In genomic region chr2:47067788-47068407, GRCh38 we compare ENCODE assay signal across 1 cellular context.
TF ChIP-seq lines count a peak whose summit lies in the region.

No MANE protein-coding gene starts in this region.

TF ChIP-seq in HepG2, 621 proteins besides CTCF, POLR2A, EP300 and RAD21 (continued from another document and continues in another):
- TF ChIP-seq ZNF414 (CRISPR knock-in tag; IDR thresholded peaks at IDR 0.05) (no peak), PLRG1 (conservative IDR thresholded peaks at IDR 0.05) (no peak), NFATC3 (CRISPR knock-in tag; IDR thresholded peaks at IDR 0.05) (no peak), ZNF563 (CRISPR knock-in tag; IDR thresholded peaks at IDR 0.05) (no peak), NFRKB (IDR thresholded peaks at IDR 0.05) (no peak), ZNF629 (CRISPR knock-in tag; conservative IDR thresholded peaks at IDR 0.05) (no peak), ZNF263 (CRISPR knock-in tag; IDR thresholded peaks at IDR 0.05) (peak; percentile 72; the same call in 1 of the 2 replicates), CREBL2 (CRISPR knock-in tag; IDR thresholded peaks at IDR 0.05; ENCODE audit: borderline replicate concordance) (no peak), ZNF337 (CRISPR knock-in tag; IDR thresholded peaks at IDR 0.05; ENCODE audit: borderline replicate concordance, low read depth) (no peak), NRL (CRISPR knock-in tag; IDR thresholded peaks at IDR 0.05; ENCODE audit: borderline replicate concordance) (no peak), SOX5 (CRISPR knock-in tag; IDR thresholded peaks at IDR 0.05; ENCODE audit: borderline replicate concordance) (no peak; the same call in 1 of the 2 replicates), NONO (IDR thresholded peaks at IDR 0.05) (no peak), NONO (CRISPR knock-in tag; conservative IDR thresholded peaks at IDR 0.05) (peak; percentile 63; the same call in 1 of the 2 replicates), ZHX1 (CRISPR knock-in tag; IDR thresholded peaks at IDR 0.05; ENCODE audit: low read depth) (no peak), ZNF136 (CRISPR knock-in tag; IDR thresholded peaks at IDR 0.05; ENCODE audit: low read depth) (no peak), REL (CRISPR knock-in tag; conservative IDR thresholded peaks at IDR 0.05) (no peak), EEA1 (CRISPR knock-in tag; IDR thresholded peaks at IDR 0.05; ENCODE audit: borderline replicate concordance) (no peak), SP4 (CRISPR knock-in tag; IDR thresholded peaks at IDR 0.05) (no peak; the same call in 1 of the 2 replicates), ZFP91 (CRISPR knock-in tag; IDR thresholded peaks at IDR 0.05; ENCODE audit: borderline replicate concordance) (peak; percentile 78), CEBPG (CRISPR knock-in tag; IDR thresholded peaks at IDR 0.05) (peak; percentile 62), ZNF382 (CRISPR knock-in tag; IDR thresholded peaks at IDR 0.05; ENCODE audit: borderline replicate concordance) (no peak), ZNF354B (CRISPR knock-in tag; IDR thresholded peaks at IDR 0.05) (no peak), ATF7-NPFF (CRISPR knock-in tag; IDR thresholded peaks at IDR 0.05; ENCODE audit: low read depth) (no peak), MTA1 (CRISPR knock-in tag; IDR thresholded peaks at IDR 0.05; ENCODE audit: borderline replicate concordance) (peak; percentile 99), ZFYVE20 (CRISPR knock-in tag; IDR thresholded peaks at IDR 0.05; ENCODE audit: borderline replicate concordance, low read depth) (no peak), ZFX (CRISPR knock-in tag; IDR thresholded peaks at IDR 0.05; ENCODE audit: low read depth) (peak; percentile 91), ETV5 (CRISPR knock-in tag; IDR thresholded peaks at IDR 0.05; ENCODE audit: borderline replicate concordance) (peak; percentile 58; the same call in 1 of the 2 replicates), ZNF264 (CRISPR knock-in tag; IDR thresholded peaks at IDR 0.05) (peak; percentile 61; the same call in 1 of the 2 replicates), ELF1 (CRISPR knock-in tag; IDR thresholded peaks at IDR 0.05) (no peak), TRIM24 (CRISPR knock-in tag; IDR thresholded peaks at IDR 0.05) (no peak), PPARG (CRISPR knock-in tag; conservative IDR thresholded peaks at IDR 0.05) (no peak), POLR2AphosphoS5 (IDR thresholded peaks at IDR 0.05; ENCODE audit: low read depth, low read length) (no peak), SALL1 (CRISPR knock-in tag; IDR thresholded peaks at IDR 0.05) (peak; percentile 96), THRA (CRISPR knock-in tag; IDR thresholded peaks at IDR 0.05; ENCODE audit: borderline replicate concordance) (peak; percentile 95; the same call in 1 of the 2 replicates), ZKSCAN5 (CRISPR knock-in tag; IDR thresholded peaks at IDR 0.05) (no peak), TMF1 (CRISPR knock-in tag; IDR thresholded peaks at IDR 0.05; ENCODE audit: low read depth) (no peak), SOX6 (IDR thresholded peaks at IDR 0.05) (no peak), SOX6 (CRISPR knock-in tag; IDR thresholded peaks at IDR 0.05) (peak; percentile 78), ZNF224 (CRISPR knock-in tag; IDR thresholded peaks at IDR 0.05) (no peak), ZNF20 (CRISPR knock-in tag; IDR thresholded peaks at IDR 0.05) (no peak), ZBTB7B (CRISPR knock-in tag; IDR thresholded peaks at IDR 0.05) (0 out of 2 replicates have a peak, but pooled peaks have one; percentile 76), ZNF276 (CRISPR knock-in tag; IDR thresholded peaks at IDR 0.05; ENCODE audit: low read depth) (peak; percentile 16; the same call in 1 of the 2 replicates), RBM39 (IDR thresholded peaks at IDR 0.05; ENCODE audit: low read depth, low read length, poor library complexity, severe bottlenecking) (no peak), NR3C1 (CRISPR knock-in tag; IDR thresholded peaks at IDR 0.05) (no peak), ZNF451 (CRISPR knock-in tag; IDR thresholded peaks at IDR 0.05) (peak; percentile 72; the same call in 1 of the 2 replicates), SALL2 (CRISPR knock-in tag; IDR thresholded peaks at IDR 0.05) (no peak), TCF7L2 (IDR thresholded peaks at IDR 0.05; ENCODE audit: low read depth, low read length) (no peak), ZNF790 (CRISPR knock-in tag; IDR thresholded peaks at IDR 0.05; ENCODE audit: borderline replicate concordance) (no peak; the same call in 1 of the 2 replicates), HNF4A (CRISPR knock-in tag; IDR thresholded peaks at IDR 0.05) (peak; percentile 95), E2F1 (CRISPR knock-in tag; IDR thresholded peaks at IDR 0.05) (no peak), NFKB2 (CRISPR knock-in tag; IDR thresholded peaks at IDR 0.05; ENCODE audit: borderline replicate concordance) (no peak), ZNF24 (IDR thresholded peaks at IDR 0.05) (no peak), SNAPC5 (CRISPR knock-in tag; IDR thresholded peaks at IDR 0.05; ENCODE audit: borderline replicate concordance) (no peak), HINFP (CRISPR knock-in tag; IDR thresholded peaks at IDR 0.05; ENCODE audit: low read depth) (peak; percentile 42; the same call in 1 of the 2 replicates), GLI4 (CRISPR knock-in tag; IDR thresholded peaks at IDR 0.05; ENCODE audit: borderline replicate concordance) (no peak), PATZ1 (CRISPR knock-in tag; IDR thresholded peaks at IDR 0.05) (peak; percentile 89), KAT7 (CRISPR knock-in tag; IDR thresholded peaks at IDR 0.05; ENCODE audit: borderline replicate concordance) (no peak), EHMT2 (IDR thresholded peaks at IDR 0.05; ENCODE audit: borderline replicate concordance, low read depth, low read length) (no peak), ZNF501 (CRISPR knock-in tag; IDR thresholded peaks at IDR 0.05) (0 out of 2 replicates have a peak, but pooled peaks have one; percentile 36), ZBTB38 (CRISPR knock-in tag; IDR thresholded peaks at IDR 0.05) (peak; percentile 93), CBX5 (CRISPR knock-in tag; IDR thresholded peaks at IDR 0.05; ENCODE audit: borderline replicate concordance) (no peak; the same call in 1 of the 2 replicates), SETDB1 (CRISPR knock-in tag; IDR thresholded peaks at IDR 0.05; ENCODE audit: borderline replicate concordance) (no peak), MAF1 (CRISPR knock-in tag; IDR thresholded peaks at IDR 0.05; ENCODE audit: borderline replicate concordance) (no peak)
